ENCODE assay signal across 1 cellular context in genomic region chr11:46315033-46315738, GRCh38.
A peak's percentile ranks its signal among the peaks of the same experiment; 100 is the strongest.
TF ChIP-seq lines count a peak whose summit lies in the region.

No MANE protein-coding gene starts in this region.

TF ChIP-seq in HEK293, 187 proteins besides CTCF, POLR2A, EP300 and RAD21 (continued from another document):
- TF ChIP-seq ZNF280D (tag by site-specific recombination; IDR thresholded peaks at IDR 0.05): no peak
- TF ChIP-seq ZNF560 (tag by site-specific recombination; IDR thresholded peaks at IDR 0.05; ENCODE audit: borderline replicate concordance): no peak
- no peak for TF ChIP-seq ZNF362 (tag by site-specific recombination; IDR thresholded peaks at IDR 0.05)
- TF ChIP-seq ZNF654 (tag by site-specific recombination; IDR thresholded peaks at IDR 0.05; ENCODE audit: low read depth): peak; percentile 58
- TF ChIP-seq ZNF48 (tag by site-specific recombination; IDR thresholded peaks at IDR 0.05): no peak
- TF ChIP-seq ZNF449 (tag by site-specific recombination; IDR thresholded peaks at IDR 0.05): no peak
- TF ChIP-seq ZNF148 (tag by site-specific recombination; IDR thresholded peaks at IDR 0.05; ENCODE audit: borderline replicate concordance): no peak
- TF ChIP-seq ZNF366 (tag by site-specific recombination; conservative IDR thresholded peaks at IDR 0.05): no peak
- no peak for TF ChIP-seq ZNF112 (tag by site-specific recombination; IDR thresholded peaks at IDR 0.05)
- no peak for TF ChIP-seq BCL6B (tag by site-specific recombination; IDR thresholded peaks at IDR 0.05)
- 0 out of 2 replicates have a peak, but pooled peaks have one; percentile 6 for TF ChIP-seq GLIS1 (tag by site-specific recombination; IDR thresholded peaks at IDR 0.05)
- TF ChIP-seq ZNF548 (tag by site-specific recombination; IDR thresholded peaks at IDR 0.05): no peak
- no peak for TF ChIP-seq ZNF19 (tag by site-specific recombination; IDR thresholded peaks at IDR 0.05; ENCODE audit: low read depth)
- 0 out of 2 replicates have a peak, but pooled peaks have one; percentile 1 for TF ChIP-seq ZNF335 (tag by site-specific recombination; conservative IDR thresholded peaks at IDR 0.05)
- no peak for TF ChIP-seq ZNF621 (tag by site-specific recombination; IDR thresholded peaks at IDR 0.05)
- no peak for TF ChIP-seq OSR2 (tag by site-specific recombination; IDR thresholded peaks at IDR 0.05)
- TF ChIP-seq ZNF37A (tag by site-specific recombination; IDR thresholded peaks at IDR 0.05): no peak
- no peak for TF ChIP-seq ZNF311 (tag by site-specific recombination; IDR thresholded peaks at IDR 0.05; ENCODE audit: borderline replicate concordance)
- no peak for TF ChIP-seq ZNF16 (tag by site-specific recombination; IDR thresholded peaks at IDR 0.05; ENCODE audit: low read depth)
- no peak for TF ChIP-seq MYNN (tag by site-specific recombination; IDR thresholded peaks at IDR 0.05; ENCODE audit: borderline replicate concordance)
- TF ChIP-seq ZNF776 (tag by site-specific recombination; IDR thresholded peaks at IDR 0.05; ENCODE audit: borderline replicate concordance): no peak
- no peak for TF ChIP-seq FEZF1 (tag by site-specific recombination; IDR thresholded peaks at IDR 0.05)
- TF ChIP-seq REPIN1 (tag by site-specific recombination; IDR thresholded peaks at IDR 0.05; ENCODE audit: low read depth): no peak
- no peak for TF ChIP-seq ATF2 (tag by site-specific recombination; IDR thresholded peaks at IDR 0.05; ENCODE audit: low read depth)
- TF ChIP-seq ZFP37 (tag by site-specific recombination; IDR thresholded peaks at IDR 0.05): no peak
